9 cellular contexts compared by ENCODE assay signal in the genomic region with DNA sequence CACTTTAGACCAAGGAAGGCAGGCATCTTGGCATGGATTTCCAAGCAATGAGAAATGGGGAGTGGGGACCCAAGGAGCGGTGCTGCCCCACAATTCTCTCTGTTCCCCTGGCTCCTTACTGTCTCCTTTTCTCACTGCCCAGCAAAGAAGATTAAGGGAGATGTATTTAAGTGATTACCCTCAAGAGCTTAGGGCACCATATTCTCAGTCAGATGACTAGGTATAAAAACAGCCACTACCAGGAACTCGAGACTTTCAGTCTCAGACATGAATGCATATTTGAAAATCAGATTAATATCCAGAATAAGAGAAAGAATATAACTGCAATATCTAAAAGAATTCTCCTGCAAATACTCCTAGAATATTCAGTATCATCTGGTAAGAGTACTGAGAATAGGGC. TPM values are rescaled to one million over a fixed set of nuclear protein-coding genes. Genes with fewer than 3 reads are reported as not detected.
DNase-seq lines count a peak whose midpoint lies in the region; ATAC-seq, FAIRE-seq and TF ChIP-seq lines count a peak whose summit lies in the region.
"Had no signal": no experiment of that assay in that cellular context is flagged by ENCODE, and none has a peak within 500 bp of the region (broad histone marks: within the 10 kb centered on the region; RNA-seq: fewer than 3 reads in every experiment).

A gene (minus strand): TSS at position 101 of the 400 bp plus-strand sequence. CDS start 75 bp downstream, at position 26.

- H3K27ac Mint-ChIP-seq in brain, result no peak within 1 kb of the TSS

- no peak within 1 kb of the TSS for H3K27ac ChIP-seq in small intestine (ENCODE audit: low read depth in 1 of 2, low read length in 1 of 2)

- ATAC-seq in GM21529 (IDR thresholded peaks at IDR 0.05; ENCODE audit: unreplicated experiment) (no peak), HG02885 (IDR thresholded peaks at IDR 0.05; ENCODE audit: poor library complexity, unreplicated experiment) (no peak)

- no peaks in the 10 kb centered on the region for H3K36me3 ChIP-seq in kidney epithelial cell (ENCODE audit: control insufficient read depth, insufficient read depth, low read length)
- no peaks in the 10 kb centered on the region for H3K36me3 ChIP-seq in small intestine (ENCODE audit: control insufficient read depth in 2 of 2, insufficient read depth in 2 of 2, low read length in 2 of 2)

- H3K4me3 ChIP-seq in kidney epithelial cell (ENCODE audit: low read depth, low read length), result no peak within 1 kb of the TSS
- H3K4me3 ChIP-seq in small intestine (ENCODE audit: low read depth in 1 of 2, low read length in 2 of 2), result no peak within 1 kb of the TSS

- H3K9me3 Mint-ChIP-seq in brain, result peaks cover 0 to 3% (median 0%) of the 10 kb centered on the region in 5 experiments

- peaks cover 24% of the 10 kb centered on the region for H3K27me3 Mint-ChIP-seq in brain

- H3K9me3 ChIP-seq in small intestine (ENCODE audit: control insufficient read depth, low read depth), result no peaks in the 10 kb centered on the region

- H3K27me3 ChIP-seq in kidney epithelial cell (ENCODE audit: control insufficient read depth, insufficient read depth, low read length), result no peaks in the 10 kb centered on the region
- peaks cover 0 to 3% of the 10 kb centered on the region in 2 donors for H3K27me3 ChIP-seq in small intestine (ENCODE audit: control insufficient read depth in 2 of 2, insufficient read depth in 2 of 2, low read length in 2 of 2)

- TF ChIP-seq CTCF in brain (conservative IDR thresholded peaks at IDR 0.05) (no peak), kidney epithelial cell (IDR thresholded peaks at IDR 0.05; ENCODE audit: insufficient read depth, low read length, poor library complexity, severe bottlenecking) (no peak)

- no peaks in the 10 kb centered on the region for H3K4me1 ChIP-seq in small intestine (ENCODE audit: control insufficient read depth in 2 of 2, insufficient read depth in 1 of 2, low read depth in 1 of 2, low read length in 1 of 2)

- 83 to 87% (median 85%) methylated on average over 2 of the region's 2 CpGs for WGBS in small intestine, 3 donors

- H3K4me3 Mint-ChIP-seq in brain, result no peak within 1 kb of the TSS

- FAIRE-seq in small intestine (lab: Jason Lieb, UNC), result no peak

- H3K4me1 Mint-ChIP-seq in brain, result peaks cover 11% of the 10 kb centered on the region

- H3K36me3 Mint-ChIP-seq in brain, result no peaks in the 10 kb centered on the region

- DNase-seq in NCI-H460 (ENCODE audit: extremely low read depth, low read depth) (no peak), kidney epithelial cell (ENCODE audit: low read depth) (no peak), small intestine (no peak), COR-L47 (lab: John Stamatoyannopoulos, UW) (no peak)
- DNase-seq in stimulated activated naive CD4-positive, alpha-beta T cell (lab: John Stamatoyannopoulos, UW), result no peak
- DNase-seq: NCI-H187 had no signal

RNA-seq across cellular contexts. Expression of the gene that starts here (rescaled TPM):
- 28.2 and 30.2 TPM in 2 replicates for total RNA-seq in NCI-H460 (2014; rRNA removed; shearing (Covaris generic))
- 17.5 and 25.4 TPM in 2 replicates for polyA plus RNA-seq in NCI-H460 (2014; cell fraction: nucleus; rRNA removed)
- polyA plus RNA-seq in brain (ENCODE audit: insufficient read depth, low read depth, low replicate concordance) (46.0 TPM), small intestine (10 to 100 TPM; 25.7 to 41.4 (median 32.2) TPM)
- 41.9 and 51.9 TPM in 2 replicates for total RNA-seq in kidney epithelial cell
